1 cellular context compared by ENCODE assay signal in genomic region chr7:23211542-23211941, GRCh38.
TF ChIP-seq lines count a peak whose summit lies in the region.

No MANE protein-coding gene starts in this region.

TF ChIP-seq in H1, 55 proteins besides CTCF, POLR2A, EP300 and RAD21:
- TF ChIP-seq E2F6 (IDR thresholded peaks at IDR 0.05) (peak; percentile 58; the same call in 1 of the 2 replicates), ATF2 (IDR thresholded peaks at IDR 0.05; ENCODE audit: low read length) (no peak), YY1 (IDR thresholded peaks at IDR 0.05; ENCODE audit: low read depth, low read length) (0 out of 2 replicates have a peak, but pooled peaks have one; percentile 27), SIRT6 (IDR thresholded peaks at IDR 0.05; ENCODE audit: low read length) (no peak), MAX (IDR thresholded peaks at IDR 0.05) (peak; percentile 54; the same call in 1 of the 2 replicates), SIX5 (IDR thresholded peaks at IDR 0.05; ENCODE audit: low read depth, low read length) (peak; percentile 65)
